In the genomic region with DNA sequence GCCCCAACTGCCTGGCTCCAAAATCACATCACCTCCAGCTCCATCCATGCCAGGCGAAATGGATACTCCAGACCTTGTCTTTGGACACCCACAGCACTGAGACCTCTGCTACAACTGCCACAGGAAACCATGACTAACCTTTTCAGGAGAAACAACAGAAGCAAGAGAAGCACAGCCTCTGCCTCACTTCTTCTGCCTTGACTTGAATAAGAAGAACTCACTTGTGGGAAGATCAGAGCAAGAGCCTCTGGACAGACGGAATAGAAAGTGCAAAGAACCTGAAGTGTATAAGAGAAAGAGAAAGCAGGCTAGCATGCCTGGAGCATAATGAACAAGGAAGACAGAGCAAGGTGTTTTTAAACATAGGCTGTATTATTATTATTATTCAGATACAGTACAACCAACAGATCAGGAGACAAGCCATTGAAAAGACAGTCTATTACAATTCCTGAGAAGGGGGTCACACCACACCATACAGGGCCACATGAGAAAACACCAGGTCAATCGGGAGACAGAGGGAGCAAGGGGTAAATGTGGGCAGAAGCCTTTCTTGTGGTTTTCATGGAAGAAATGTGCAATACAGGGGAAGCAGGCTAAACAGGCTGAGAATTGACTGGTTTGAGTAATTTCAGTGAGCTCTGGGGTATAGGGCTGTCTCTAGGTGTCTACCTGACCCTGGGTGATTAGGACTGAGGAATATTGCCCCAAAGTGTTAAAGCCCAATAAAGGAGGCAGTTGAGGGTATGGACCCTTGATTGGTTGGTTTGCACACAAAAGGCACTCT, we compare ENCODE assay signal across 22 cellular contexts. TPM values are rescaled to one million over a fixed set of nuclear protein-coding genes. Genes with fewer than 3 reads are reported as not detected.
DNase-seq lines count a peak whose midpoint lies in the region; ATAC-seq and TF ChIP-seq lines count a peak whose summit lies in the region.
"Had no signal": no experiment of that assay in that cellular context is flagged by ENCODE, and none has a peak within 500 bp of the region (broad histone marks: within the 10 kb centered on the region; RNA-seq: fewer than 3 reads in every experiment).

No MANE protein-coding gene starts in this region.

- peak; percentile 48 for DNase-seq in activated CD8-positive, alpha-beta T cell treated with anti-CD3 and anti-CD28 coated beads for 36 hours
- DNase-seq in activated CD8-positive, alpha-beta T cell treated with anti-CD3 and anti-CD28 coated beads, Interleukin-2, amount 10 ng/mL, durations not matched to agents 7 days and 5 days = no peak
- DNase-seq in T-helper 17 cell = no peak
- DNase-seq in naive thymus-derived CD4-positive, alpha-beta T cell = no peak
- no peak for DNase-seq in osteoblast (ENCODE audit: insufficient read length, low spot score, missing footprints)
- DNase-seq in HK-2 (ENCODE audit: unreplicated experiment) = no peak
- no peak for DNase-seq in NCI-H524 (lab: John Stamatoyannopoulos, UW)
- DNase-seq: activated CD4-positive, alpha-beta T cell treated with anti-CD3 and anti-CD28 coated beads for 4 hours; activated effector memory CD4-positive, alpha-beta T cell treated with anti-CD3 and anti-CD28 coated beads, Interleukin-2, amount 50 U/mL, for 16 hours; CD4-positive, alpha-beta memory T cell; KBM-7; NCI-H1417 treated with DMSO at 0.1 percent for 48 hours; NK-92 treated with Interleukin-12 subunit alpha and Interleukin-12 subunit beta, amount 100 ng/mL, for 24 hours; ovary; SHP77 treated with DMSO at 0.1 percent for 48 hours; stimulated activated naive CD4-positive, alpha-beta T cell treated with Interleukin-2 at 50 U/mL for 16 hours had no signal

- no peak overlapping the region for H3K4me3 ChIP-seq in naive thymus-derived CD4-positive, alpha-beta T cell (ENCODE audit: low read length)
- H3K4me3 ChIP-seq in osteoblast (ENCODE audit: insufficient read depth, low read length) = no peak overlapping the region
- H3K4me3 ChIP-seq: ovary had no signal

- H3K4me2 ChIP-seq in osteoblast (ENCODE audit: insufficient read depth, low read length) = no peak overlapping the region

- no peak overlapping the region for H3K27ac ChIP-seq in naive thymus-derived CD4-positive, alpha-beta T cell (ENCODE audit: low read depth, low read length)
- H3K27ac ChIP-seq in osteoblast (ENCODE audit: low read depth, low read length) = no peak overlapping the region
- H3K27ac ChIP-seq: ovary had no signal

- H3K4me1 ChIP-seq in naive thymus-derived CD4-positive, alpha-beta T cell (ENCODE audit: control insufficient read depth in 2 of 2, insufficient read depth in 2 of 2, low read length in 2 of 2) = no peaks in the 10 kb centered on the region
- H3K4me1 ChIP-seq in osteoblast (ENCODE audit: insufficient read depth, low read length) = no peaks in the 10 kb centered on the region

- H3K4me1 Mint-ChIP-seq in activated CD8-positive, alpha-beta T cell treated with anti-CD3 and anti-CD28 coated beads for 36 hours (ENCODE audit: low read depth) = peaks cover 24% of the 10 kb centered on the region
- peaks cover 11% of the 10 kb centered on the region for H3K4me1 Mint-ChIP-seq in activated CD8-positive, alpha-beta T cell treated with anti-CD3 and anti-CD28 coated beads, Interleukin-2, amount 10 ng/mL, durations not matched to agents 7 days and 5 days (ENCODE audit: low read depth)
- peaks cover 17% of the 10 kb centered on the region for H3K4me1 Mint-ChIP-seq in T-helper 17 cell
- peaks cover 0 to 11% (median 6%) of the 10 kb centered on the region in 7 donors for H3K4me1 Mint-ChIP-seq in naive thymus-derived CD4-positive, alpha-beta T cell

- no peaks in the 10 kb centered on the region for H3K27me3 ChIP-seq in naive thymus-derived CD4-positive, alpha-beta T cell (ENCODE audit: control insufficient read depth in 2 of 2, insufficient read depth in 2 of 2, low read length in 2 of 2)
- H3K27me3 ChIP-seq in osteoblast (ENCODE audit: insufficient read depth, low read length) = peaks cover 29% of the 10 kb centered on the region
- H3K27me3 ChIP-seq: ovary had no signal

- intact Hi-C loops in activated CD8-positive, alpha-beta T cell treated with anti-CD3 and anti-CD28 coated beads for 36 hours (cut with micrococcal nuclease) = no loop called here
- intact Hi-C loops in naive thymus-derived CD4-positive, alpha-beta T cell (cut with micrococcal nuclease) = no loop called here

- H3K27ac Mint-ChIP-seq in activated CD8-positive, alpha-beta T cell treated with anti-CD3 and anti-CD28 coated beads for 36 hours = peak overlapping the region; percentile 36
- H3K27ac Mint-ChIP-seq in activated CD8-positive, alpha-beta T cell treated with anti-CD3 and anti-CD28 coated beads, Interleukin-2, amount 10 ng/mL, durations not matched to agents 7 days and 5 days = no peak overlapping the region
- H3K27ac Mint-ChIP-seq in T-helper 17 cell = peak overlapping the region; percentile 83
- peak overlapping the region in 2 of 9 donors; percentile 13 to 53 for H3K27ac Mint-ChIP-seq in naive thymus-derived CD4-positive, alpha-beta T cell

- no peaks in the 10 kb centered on the region for H3K79me2 ChIP-seq in osteoblast (ENCODE audit: insufficient read depth, low read length)

- no peaks in the 10 kb centered on the region for H4K20me1 ChIP-seq in osteoblast (ENCODE audit: insufficient read depth, low read length)

- H3K36me3 ChIP-seq in naive thymus-derived CD4-positive, alpha-beta T cell (ENCODE audit: control insufficient read depth in 2 of 3, insufficient read depth in 3 of 3, low read length in 3 of 3) = no peaks in the 10 kb centered on the region
- no peaks in the 10 kb centered on the region for H3K36me3 ChIP-seq in osteoblast (ENCODE audit: insufficient read depth, low read length)
- H3K36me3 ChIP-seq: ovary had no signal

- peak; percentile 78 for ATAC-seq in activated CD8-positive, alpha-beta T cell treated with anti-CD3 and anti-CD28 coated beads for 36 hours
- no peak for ATAC-seq in activated CD8-positive, alpha-beta T cell treated with anti-CD3 and anti-CD28 coated beads, Interleukin-2, amount 10 ng/mL, durations not matched to agents 7 days and 5 days
- peak; percentile 51 for ATAC-seq in HG02610 (IDR thresholded peaks at IDR 0.05; ENCODE audit: unreplicated experiment)
- no peak for ATAC-seq in T-helper 17 cell
- ATAC-seq in naive thymus-derived CD4-positive, alpha-beta T cell = peak; percentile 18
- ATAC-seq: left lobe of liver had no signal

- H3K9me3 Mint-ChIP-seq in activated CD8-positive, alpha-beta T cell treated with anti-CD3 and anti-CD28 coated beads for 36 hours = no peaks in the 10 kb centered on the region
- H3K9me3 Mint-ChIP-seq in activated CD8-positive, alpha-beta T cell treated with anti-CD3 and anti-CD28 coated beads, Interleukin-2, amount 10 ng/mL, durations not matched to agents 7 days and 5 days (ENCODE audit: insufficient read depth) = no peaks in the 10 kb centered on the region
- H3K9me3 Mint-ChIP-seq in naive thymus-derived CD4-positive, alpha-beta T cell = peaks cover 0 to 2% (median 0%) of the 10 kb centered on the region in 11 donors
- H3K9me3 Mint-ChIP-seq: CD4-positive, alpha-beta memory T cell had no signal

- no peak for TF ChIP-seq CTCF in activated CD8-positive, alpha-beta T cell treated with anti-CD3 and anti-CD28 coated beads for 36 hours (IDR thresholded peaks at IDR 0.05)
- no peak for TF ChIP-seq CTCF in osteoblast (IDR thresholded peaks at IDR 0.05; ENCODE audit: extremely low read depth, low read depth, low read length)

- POLR2A ChIA-PET in activated CD8-positive, alpha-beta T cell treated with anti-CD3 and anti-CD28 coated beads for 36 hours (lab: Charles Lee) = interaction anchor here (0.7 kb wide), 1 partner anchor 101 kb away, joined by 3 read pairs; no protein-coding TSS in a partner anchor
- POLR2A ChIA-PET in activated CD8-positive, alpha-beta T cell treated with anti-CD3 and anti-CD28 coated beads, Interleukin-2, amount 10 ng/mL, durations not matched to agents 7 days and 5 days (lab: Charles Lee) = no interaction called here
- POLR2A ChIA-PET in naive thymus-derived CD4-positive, alpha-beta T cell (lab: Charles Lee) = no interaction called here

- H2AFZ ChIP-seq in osteoblast (ENCODE audit: low read length) = no peak overlapping the region

- peaks cover 24% of the 10 kb centered on the region for H3K27me3 Mint-ChIP-seq in activated CD8-positive, alpha-beta T cell treated with anti-CD3 and anti-CD28 coated beads for 36 hours
- H3K27me3 Mint-ChIP-seq in activated CD8-positive, alpha-beta T cell treated with anti-CD3 and anti-CD28 coated beads, Interleukin-2, amount 10 ng/mL, durations not matched to agents 7 days and 5 days (ENCODE audit: low read depth) = peaks cover 2% of the 10 kb centered on the region
- peaks cover 41% of the 10 kb centered on the region for H3K27me3 Mint-ChIP-seq in T-helper 17 cell
- H3K27me3 Mint-ChIP-seq in naive thymus-derived CD4-positive, alpha-beta T cell = peaks cover 0 to 8% (median 7%) of the 10 kb centered on the region in 5 donors

- no peaks in the 10 kb centered on the region for H3K36me3 Mint-ChIP-seq in activated CD8-positive, alpha-beta T cell treated with anti-CD3 and anti-CD28 coated beads for 36 hours (ENCODE audit: low read depth)
- H3K36me3 Mint-ChIP-seq in activated CD8-positive, alpha-beta T cell treated with anti-CD3 and anti-CD28 coated beads, Interleukin-2, amount 10 ng/mL, durations not matched to agents 7 days and 5 days (ENCODE audit: low read depth) = no peaks in the 10 kb centered on the region
- H3K36me3 Mint-ChIP-seq in T-helper 17 cell (ENCODE audit: low read depth) = peaks cover 4% of the 10 kb centered on the region
- no peaks in the 10 kb centered on the region for H3K36me3 Mint-ChIP-seq in naive thymus-derived CD4-positive, alpha-beta T cell
- H3K36me3 Mint-ChIP-seq: CD4-positive, alpha-beta memory T cell had no signal

- no peaks in the 10 kb centered on the region for H3K9me3 ChIP-seq in T-helper 17 cell (ENCODE audit: control insufficient read depth, low read length, poor library complexity, severe bottlenecking)
- no peaks in the 10 kb centered on the region for H3K9me3 ChIP-seq in naive thymus-derived CD4-positive, alpha-beta T cell (ENCODE audit: control insufficient read depth in 2 of 3, low read length in 3 of 3)
- no peaks in the 10 kb centered on the region for H3K9me3 ChIP-seq in osteoblast (ENCODE audit: low read depth, low read length)
- H3K9me3 ChIP-seq: ovary had no signal

- CTCF ChIA-PET in activated CD8-positive, alpha-beta T cell treated with anti-CD3 and anti-CD28 coated beads for 36 hours (lab: Charles Lee) = interaction anchor here (1.5 to 4.9 kb wide), 7 partner anchors 10 to 29 kb away, joined by 3 to 38 read pairs (median 10); no protein-coding TSS in a partner anchor
- CTCF ChIA-PET in activated CD8-positive, alpha-beta T cell treated with anti-CD3 and anti-CD28 coated beads, Interleukin-2, amount 10 ng/mL, durations not matched to agents 7 days and 5 days (lab: Charles Lee) = interaction anchor here (0.8 to 4.0 kb wide), 3 partner anchors 17 to 27 kb away, joined by 3 to 14 read pairs (median 4); no protein-coding TSS in a partner anchor
- CTCF ChIA-PET in naive thymus-derived CD4-positive, alpha-beta T cell (lab: Charles Lee) = no interaction called here

- H3K4me3 Mint-ChIP-seq in activated CD8-positive, alpha-beta T cell treated with anti-CD3 and anti-CD28 coated beads for 36 hours = no peak overlapping the region
- no peak overlapping the region for H3K4me3 Mint-ChIP-seq in activated CD8-positive, alpha-beta T cell treated with anti-CD3 and anti-CD28 coated beads, Interleukin-2, amount 10 ng/mL, durations not matched to agents 7 days and 5 days
- peak overlapping the region; percentile 53 for H3K4me3 Mint-ChIP-seq in T-helper 17 cell
- peak overlapping the region in 1 of 10 donors; percentile 2 for H3K4me3 Mint-ChIP-seq in naive thymus-derived CD4-positive, alpha-beta T cell
- H3K4me3 Mint-ChIP-seq: CD4-positive, alpha-beta memory T cell had no signal

RNA-seq across cellular contexts. Expression of a gene that starts 7.4 kb away (rescaled TPM):
- total RNA-seq in activated CD8-positive, alpha-beta T cell treated with anti-CD3 and anti-CD28 coated beads for 36 hours = not detected
- not detected for total RNA-seq in activated CD8-positive, alpha-beta T cell treated with anti-CD3 and anti-CD28 coated beads, Interleukin-2, amount 10 ng/mL, durations not matched to agents 7 days and 5 days
- not detected for total RNA-seq in T-helper 17 cell
- total RNA-seq in naive thymus-derived CD4-positive, alpha-beta T cell = not detected
- not detected for polyA plus RNA-seq in naive thymus-derived CD4-positive, alpha-beta T cell
- total RNA-seq in osteoblast = not detected in 2 replicates
- total RNA-seq: CD4-positive, alpha-beta memory T cell; Daoy; frontal cortex; left lobe of liver; ovary; skeletal muscle tissue; ureter had no signal
- polyA plus RNA-seq: CD4-positive, alpha-beta memory T cell; ovary had no signal

RNA-seq across cellular contexts. Expression of a gene that starts 57.0 kb away (rescaled TPM):
- total RNA-seq in activated CD8-positive, alpha-beta T cell treated with anti-CD3 and anti-CD28 coated beads for 36 hours = not detected
- not detected for total RNA-seq in activated CD8-positive, alpha-beta T cell treated with anti-CD3 and anti-CD28 coated beads, Interleukin-2, amount 10 ng/mL, durations not matched to agents 7 days and 5 days
- total RNA-seq in T-helper 17 cell = under 1 TPM in 1 of 2 donors, not detected in 1; 0.30 TPM
- under 1 TPM in 1 of 5 experiments, not detected in 4; 0.24 TPM for total RNA-seq in naive thymus-derived CD4-positive, alpha-beta T cell
- not detected for polyA plus RNA-seq in naive thymus-derived CD4-positive, alpha-beta T cell
- total RNA-seq in osteoblast = not detected in 2 replicates
- total RNA-seq: CD4-positive, alpha-beta memory T cell; Daoy; frontal cortex; left lobe of liver; ovary; skeletal muscle tissue; ureter had no signal
- polyA plus RNA-seq: CD4-positive, alpha-beta memory T cell; ovary had no signal

Comparison
In these comparisons a context has a peak if more than half of its experiments do, and no peak if none do; other contexts are left out.
1. ATAC-seq: peak in activated CD8-positive, alpha-beta T cell treated with anti-CD3 and anti-CD28 coated beads for 36 hours (single experiment), HG02610 (single experiment) and naive thymus-derived CD4-positive, alpha-beta T cell (single experiment); none in activated CD8-positive, alpha-beta T cell treated with anti-CD3 and anti-CD28 coated beads, Interleukin-2, amount 10 ng/mL, durations not matched to agents 7 days and 5 days (single experiment) and T-helper 17 cell (single experiment).